In genomic region chr11:60777106-60777505, GRCh38 we compare ENCODE assay signal across 1 cellular context.
TF ChIP-seq lines count a peak whose summit lies in the region.

No MANE protein-coding gene starts in this region.

TF ChIP-seq in endothelial cell of umbilical vein, 7 proteins besides CTCF, POLR2A, EP300 and RAD21:
- TF ChIP-seq JUN (IDR thresholded peaks at IDR 0.05; ENCODE audit: borderline replicate concordance, insufficient read depth, insufficient read length, low read depth) (no peak), EZH2 (IDR thresholded peaks at IDR 0.05; ENCODE audit: borderline replicate concordance, low read depth, low read length, severe bottlenecking) (no peak), FOS (IDR thresholded peaks at IDR 0.05; ENCODE audit: borderline replicate concordance, insufficient read depth, low read length) (no peak), GATA2 (IDR thresholded peaks at IDR 0.05; ENCODE audit: insufficient read depth, insufficient read length, low read depth, low read length) (no peak), POLR2AphosphoS5 (IDR thresholded peaks at IDR 0.05; ENCODE audit: insufficient read depth, low read depth, low read length) (no peak), MAX (IDR thresholded peaks at IDR 0.05; ENCODE audit: insufficient read depth, insufficient read length) (no peak), MYC (IDR thresholded peaks at IDR 0.05; ENCODE audit: low read depth, low read length) (no peak)
